8 cellular contexts compared by ENCODE assay signal in the genomic region with DNA sequence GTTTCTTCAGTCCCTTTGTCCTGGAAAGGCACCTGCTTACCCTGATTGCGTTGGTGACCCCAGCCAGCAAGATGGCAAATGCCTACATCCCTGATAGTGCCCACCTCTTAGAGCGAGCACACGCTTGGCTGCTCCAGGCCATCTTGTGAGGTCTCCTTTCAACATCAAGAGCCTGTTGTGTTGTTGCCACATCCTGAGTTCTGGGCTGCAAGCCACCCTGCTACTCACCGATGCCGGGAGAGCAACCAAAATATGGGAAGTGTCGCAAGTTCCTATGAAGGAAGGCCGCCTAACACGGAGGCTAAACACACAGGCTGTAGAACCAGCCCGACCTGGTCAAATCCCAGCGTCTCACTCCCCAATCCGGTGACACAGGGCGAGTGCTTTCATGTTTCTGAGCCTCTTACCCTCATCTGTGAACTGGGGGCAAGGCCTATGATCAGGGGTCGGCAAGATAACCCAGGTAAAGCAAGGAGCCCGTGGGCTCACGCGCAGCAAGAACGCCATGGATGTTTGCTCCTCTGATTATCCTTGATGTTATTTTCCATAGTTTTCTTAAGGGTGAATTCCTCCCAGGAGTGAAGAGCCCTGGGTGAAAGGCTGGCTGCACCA.
A peak's percentile ranks its signal among the peaks of the same experiment; 100 is the strongest.
DNase-seq lines count a peak whose midpoint lies in the region; ATAC-seq and TF ChIP-seq lines count a peak whose summit lies in the region.

No MANE protein-coding gene starts in this region.

- H3K36me3 Mint-ChIP-seq in WTC11 = no peaks in the 10 kb centered on the region; the same call in 1 of the 2 replicates

- peaks cover 5% of the 10 kb centered on the region for H3K9me3 Mint-ChIP-seq in WTC11

- H3K4me1 ChIP-seq in colonic mucosa (no peaks in the 10 kb centered on the region), mucosa of rectum (ENCODE audit: control insufficient read depth in 2 of 2, insufficient read depth in 2 of 2, low read length in 2 of 2) (peaks cover 8 to 13% of the 10 kb centered on the region in 2 donors)

- CTCF ChIA-PET in WTC11 (lab: Charles Lee) = no interaction called here

- no peaks in the 10 kb centered on the region for H3K4me1 Mint-ChIP-seq in WTC11

- H3K4me3 ChIP-seq in AG09309 (ENCODE audit: control insufficient read depth, low read depth, low read length) (no peak overlapping the region), NB4 (ENCODE audit: low read depth, low read length) (no peak overlapping the region), colonic mucosa (no peak overlapping the region), mucosa of rectum (ENCODE audit: low read length in 2 of 2) (no peak overlapping the region)

- peak; percentile 93 for DNase-seq in AG09309 (ENCODE audit: low read depth)
- peak; percentile 96 for DNase-seq in NB4 (ENCODE audit: low read depth)
- no peak for DNase-seq in colonic mucosa
- DNase-seq in WTC11 (ENCODE audit: low spot score) = no peak
- DNase-seq in NK-92 treated with Interleukin-12 subunit alpha and Interleukin-12 subunit beta, amount 100 ng/mL, for 24 hours (lab: John Stamatoyannopoulos, UW) = no peak
- no peak for DNase-seq in SHP77 treated with DMSO at 0.1 percent for 48 hours (lab: John Stamatoyannopoulos, UW)

- no peaks in the 10 kb centered on the region for H3K36me3 ChIP-seq in colonic mucosa
- peaks cover 2 to 3% of the 10 kb centered on the region in 2 donors for H3K36me3 ChIP-seq in mucosa of rectum (ENCODE audit: control insufficient read depth in 2 of 2, insufficient read depth in 2 of 2, low read length in 2 of 2)

- POLR2A ChIA-PET in WTC11 (lab: Charles Lee) = no interaction called here

- ATAC-seq in WTC11 = no peak
- ATAC-seq in GM19328 (IDR thresholded peaks at IDR 0.05; ENCODE audit: unreplicated experiment) = no peak

- H3K27me3 Mint-ChIP-seq in WTC11 (ENCODE audit: low read depth) = no peaks in the 10 kb centered on the region

- H3K27ac ChIP-seq in colonic mucosa = peak overlapping the region; percentile 38
- H3K27ac ChIP-seq in mucosa of rectum (ENCODE audit: low read depth in 2 of 2, low read length in 2 of 2) = peak overlapping the region; percentile 47 to 83

- peak overlapping the region in 1 of 2 donors; percentile 31 for H3K9ac ChIP-seq in colonic mucosa (ENCODE audit: low read depth in 2 of 2, low read length in 2 of 2)
- H3K9ac ChIP-seq in mucosa of rectum (ENCODE audit: low read depth in 1 of 2, low read length in 2 of 2) = no peak overlapping the region

- no peak for TF ChIP-seq POLR2A in NB4 (IDR thresholded peaks at IDR 0.05; ENCODE audit: extremely low read depth, insufficient read length)

- TF ChIP-seq CTCF in AG09309 (IDR thresholded peaks at IDR 0.05; ENCODE audit: control insufficient read depth, insufficient read depth, low read depth, low read length, missing control alignments) = no peak
- TF ChIP-seq CTCF in NB4 (IDR thresholded peaks at IDR 0.05; ENCODE audit: low read depth, low read length) = no peak
- no peak for TF ChIP-seq CTCF in colonic mucosa (IDR thresholded peaks at IDR 0.05)
- TF ChIP-seq CTCF in WTC11 (IDR thresholded peaks at IDR 0.05) = no peak

- no peak overlapping the region for H3K4me3 Mint-ChIP-seq in WTC11

- intact Hi-C loops in colonic mucosa (cut with DNase I) = no loop called here

- H3K9me3 ChIP-seq in colonic mucosa (no peaks in the 10 kb centered on the region), mucosa of rectum (ENCODE audit: control insufficient read depth in 2 of 2, low read length in 2 of 2) (peaks cover 0 to 2% of the 10 kb centered on the region in 2 donors)

- H3K27me3 ChIP-seq in colonic mucosa (no peaks in the 10 kb centered on the region), mucosa of rectum (ENCODE audit: control insufficient read depth in 2 of 2, insufficient read depth in 2 of 2, low read length in 2 of 2) (no peaks in the 10 kb centered on the region)

- H3K27ac Mint-ChIP-seq in WTC11 = no peak overlapping the region

TF ChIP-seq in WTC11, 78 proteins besides CTCF, POLR2A, EP300 and RAD21 (continues in another document):
- TF ChIP-seq, protein P1, sequence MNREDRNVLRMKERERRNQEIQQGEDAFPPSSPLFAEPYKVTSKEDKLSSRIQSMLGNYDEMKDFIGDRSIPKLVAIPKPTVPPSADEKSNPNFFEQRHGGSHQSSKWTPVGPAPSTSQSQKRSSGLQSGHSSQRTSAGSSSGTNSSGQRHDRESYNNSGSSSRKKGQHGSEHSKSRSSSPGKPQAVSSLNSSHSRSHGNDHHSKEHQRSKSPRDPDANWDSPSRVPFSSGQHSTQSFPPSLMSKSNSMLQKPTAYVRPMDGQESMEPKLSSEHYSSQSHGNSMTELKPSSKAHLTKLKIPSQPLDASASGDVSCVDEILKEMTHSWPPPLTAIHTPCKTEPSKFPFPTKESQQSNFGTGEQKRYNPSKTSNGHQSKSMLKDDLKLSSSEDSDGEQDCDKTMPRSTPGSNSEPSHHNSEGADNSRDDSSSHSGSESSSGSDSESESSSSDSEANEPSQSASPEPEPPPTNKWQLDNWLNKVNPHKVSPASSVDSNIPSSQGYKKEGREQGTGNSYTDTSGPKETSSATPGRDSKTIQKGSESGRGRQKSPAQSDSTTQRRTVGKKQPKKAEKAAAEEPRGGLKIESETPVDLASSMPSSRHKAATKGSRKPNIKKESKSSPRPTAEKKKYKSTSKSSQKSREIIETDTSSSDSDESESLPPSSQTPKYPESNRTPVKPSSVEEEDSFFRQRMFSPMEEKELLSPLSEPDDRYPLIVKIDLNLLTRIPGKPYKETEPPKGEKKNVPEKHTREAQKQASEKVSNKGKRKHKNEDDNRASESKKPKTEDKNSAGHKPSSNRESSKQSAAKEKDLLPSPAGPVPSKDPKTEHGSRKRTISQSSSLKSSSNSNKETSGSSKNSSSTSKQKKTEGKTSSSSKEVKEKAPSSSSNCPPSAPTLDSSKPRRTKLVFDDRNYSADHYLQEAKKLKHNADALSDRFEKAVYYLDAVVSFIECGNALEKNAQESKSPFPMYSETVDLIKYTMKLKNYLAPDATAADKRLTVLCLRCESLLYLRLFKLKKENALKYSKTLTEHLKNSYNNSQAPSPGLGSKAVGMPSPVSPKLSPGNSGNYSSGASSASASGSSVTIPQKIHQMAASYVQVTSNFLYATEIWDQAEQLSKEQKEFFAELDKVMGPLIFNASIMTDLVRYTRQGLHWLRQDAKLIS (CRISPR knock-in tag; IDR thresholded peaks at IDR 0.05; ENCODE audit: borderline replicate concordance) = no peak
- TF ChIP-seq, protein P2, sequence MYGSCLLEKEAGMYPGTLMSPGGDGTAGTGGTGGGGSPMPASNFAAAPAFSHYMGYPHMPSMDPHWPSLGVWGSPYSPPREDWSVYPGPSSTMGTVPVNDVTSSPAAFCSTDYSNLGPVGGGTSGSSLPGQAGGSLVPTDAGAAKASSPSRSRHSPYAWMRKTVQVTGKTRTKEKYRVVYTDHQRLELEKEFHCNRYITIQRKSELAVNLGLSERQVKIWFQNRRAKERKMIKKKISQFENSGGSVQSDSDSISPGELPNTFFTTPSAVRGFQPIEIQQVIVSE (CRISPR knock-in tag; IDR thresholded peaks at IDR 0.05; ENCODE audit: borderline replicate concordance) = no peak
- TF ChIP-seq STAT6 (CRISPR knock-in tag; conservative IDR thresholded peaks at IDR 0.05; ENCODE audit: low read depth) (no peak), ELF4 (CRISPR knock-in tag; IDR thresholded peaks at IDR 0.05; ENCODE audit: low read depth) (no peak), GRHL2 (CRISPR knock-in tag; IDR thresholded peaks at IDR 0.05; ENCODE audit: insufficient replicate concordance, severe bottlenecking) (no peak)

Comparison
In these comparisons a context has a peak if more than half of its experiments do, and no peak if none do; other contexts are left out.
1. DNase-seq: peak in AG09309 (single experiment) and NB4 (single experiment); none in colonic mucosa (single experiment), WTC11 (single experiment), NK-92 treated with Interleukin-12 subunit alpha and Interleukin-12 subunit beta, amount 100 ng/mL, for 24 hours (single experiment) and SHP77 treated with DMSO at 0.1 percent for 48 hours (single experiment).